ENCODE assay signal across 8 cellular contexts in genomic region chr1:117929340-117930172, GRCh38. TPM values are rescaled to one million over a fixed set of nuclear protein-coding genes. Genes with fewer than 3 reads are reported as not detected.
DNase-seq lines count a peak whose midpoint lies in the region; ATAC-seq and TF ChIP-seq lines count a peak whose summit lies in the region.

A gene with protein sequence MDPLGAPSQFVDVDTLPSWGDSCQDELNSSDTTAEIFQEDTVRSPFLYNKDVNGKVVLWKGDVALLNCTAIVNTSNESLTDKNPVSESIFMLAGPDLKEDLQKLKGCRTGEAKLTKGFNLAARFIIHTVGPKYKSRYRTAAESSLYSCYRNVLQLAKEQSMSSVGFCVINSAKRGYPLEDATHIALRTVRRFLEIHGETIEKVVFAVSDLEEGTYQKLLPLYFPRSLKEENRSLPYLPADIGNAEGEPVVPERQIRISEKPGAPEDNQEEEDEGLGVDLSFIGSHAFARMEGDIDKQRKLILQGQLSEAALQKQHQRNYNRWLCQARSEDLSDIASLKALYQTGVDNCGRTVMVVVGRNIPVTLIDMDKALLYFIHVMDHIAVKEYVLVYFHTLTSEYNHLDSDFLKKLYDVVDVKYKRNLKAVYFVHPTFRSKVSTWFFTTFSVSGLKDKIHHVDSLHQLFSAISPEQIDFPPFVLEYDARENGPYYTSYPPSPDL (minus strand): TSS chr1:117929621. CDS start chr1:117920357, 9,264 bp downstream.
Gene WDR3 (plus strand): TSS chr1:117929739. CDS start chr1:117933320, 3,581 bp downstream.

- no peak for TF ChIP-seq CTCF in epithelial cell of esophagus (IDR thresholded peaks at IDR 0.05; ENCODE audit: insufficient read depth, low read depth, low read length, missing control alignments)

- peaks cover 36% of the 10 kb centered on the region for H3K4me1 ChIP-seq in mononuclear cell (ENCODE audit: insufficient read depth, low read length)

- no peaks in the 10 kb centered on the region for H3K27me3 ChIP-seq in mononuclear cell (ENCODE audit: insufficient read depth, low read length)

- no peaks in the 10 kb centered on the region for H3K9me3 Mint-ChIP-seq in IgD-negative memory B cell

- H3K27me3 Mint-ChIP-seq in IgD-negative memory B cell = no peaks in the 10 kb centered on the region

- DNase-seq in DMS 273 treated with DMSO at 0.1 percent for 48 hours (lab: John Stamatoyannopoulos, UW) (peak; percentile 93), OCI-M2 (lab: John Stamatoyannopoulos, UW; ENCODE audit: unreplicated experiment) (peak; percentile 54), activated T-cell treated with anti-CD3 and anti-CD28 coated beads for 4 hours (peak; percentile 94), epithelial cell of esophagus (ENCODE audit: low read depth) (peak; percentile 99)
- DNase-seq in stimulated activated CD8-positive, alpha-beta memory T cell treated with anti-CD3 and anti-CD28 coated beads, Interleukin-4, amount 100 ng/mL, for 1 hour (ENCODE audit: low read depth in 2 of 2, low spot score in 1 of 2) = peak; percentile 86 to 89

- H3K4me3 ChIP-seq in epithelial cell of esophagus (ENCODE audit: low read length) (peak within 1 kb of the TSS; percentile 98), mononuclear cell (ENCODE audit: low read length) (peak within 1 kb of the TSS; percentile 83)

- H3K4me1 Mint-ChIP-seq in IgD-negative memory B cell = peaks cover 41 to 49% (median 42%) of the 10 kb centered on the region in 3 donors

- ATAC-seq in GM21529 (IDR thresholded peaks at IDR 0.05; ENCODE audit: unreplicated experiment) = peak; percentile 94

- peak within 1 kb of the TSS; percentile 94 to 100 (median 96) for H3K4me3 Mint-ChIP-seq in IgD-negative memory B cell

- peak within 1 kb of the TSS; percentile 89 to 95 (median 94) for H3K27ac Mint-ChIP-seq in IgD-negative memory B cell

- H3K9me3 ChIP-seq in mononuclear cell (ENCODE audit: low read depth, low read length) = no peaks in the 10 kb centered on the region

- peaks cover 2% of the 10 kb centered on the region for H3K36me3 Mint-ChIP-seq in IgD-negative memory B cell

RNA-seq across cellular contexts. Expression of the first gene that starts in this region (rescaled TPM):
- polyA plus RNA-seq in IgD-negative memory B cell = 11.6 TPM
- 27.8 TPM for total RNA-seq in mononuclear cell

RNA-seq across cellular contexts. Expression of gene WDR3, which starts in this region (rescaled TPM):
- polyA plus RNA-seq in IgD-negative memory B cell = 21.1 TPM
- 4.5 TPM for total RNA-seq in mononuclear cell

Comparison
In these comparisons a context has a peak if more than half of its experiments do, and no peak if none do; other contexts are left out.
1. Peak in every context shown above with its lines: DNase-seq, ATAC-seq and H3K4me3 ChIP-seq.